In genomic region chr19:33249740-33250366, GRCh38 we compare ENCODE assay signal across 19 cellular contexts. TPM values are rescaled to one million over a fixed set of nuclear protein-coding genes. Genes with fewer than 3 reads are reported as not detected.
"Had no signal": no experiment of that assay in that cellular context is flagged by ENCODE, and none has a peak within 500 bp of the region (broad histone marks: within the 10 kb centered on the region; RNA-seq: fewer than 3 reads in every experiment).

No MANE protein-coding gene starts in this region.

- H3K27ac ChIP-seq: ascending aorta, breast epithelium, lower lobe of right lung had no signal

- H3K4me3 ChIP-seq: ascending aorta, breast epithelium had no signal

- H3K36me3 Mint-ChIP-seq: activated naive CD4-positive, alpha-beta T cell treated with anti-CD3 and anti-CD28 coated beads, Interleukin-2, amount 10 ng/mL, durations not matched to agents 7 days and 5 days had no signal

- DNase-seq: activated CD4-positive, alpha-beta T cell treated with anti-CD3 and anti-CD28 coated beads, Interleukin-2, amount 10 ng/mL, durations not matched to agents 24 days and 14 days; activated CD8-positive, alpha-beta T cell treated with anti-CD3 and anti-CD28 coated beads, Interleukin-2, amount 10 ng/mL, durations not matched to agents 7 days and 5 days; activated effector memory CD4-positive, alpha-beta T cell treated with Interleukin-2 at 50 U/mL for 16 hours; activated naive CD4-positive, alpha-beta T cell treated with anti-CD3 and anti-CD28 coated beads, Interleukin-2, amount 10 ng/mL, durations not matched to agents 7 days and 5 days; activated naive CD8-positive, alpha-beta T cell treated with anti-CD3 and anti-CD28 coated beads, Interleukin-2, amount 50 U/mL, for 24 hours; activated T-cell treated with anti-CD3 and anti-CD28 coated beads, Interleukin-2, amount 50 U/mL, for 24 hours; cerebellar nuclear complex; effector CD4-positive, alpha-beta T cell; left cardiac atrium; naive thymus-derived CD8-positive, alpha-beta T cell; stimulated activated CD8-positive, alpha-beta memory T cell treated with anti-CD3 and anti-CD28 coated beads, Interleukin-4, amount 100 ng/mL, for 48 hours; stimulated activated naive CD4-positive, alpha-beta T cell; T1000 had no signal

- H3K27me3 Mint-ChIP-seq: activated CD4-positive, alpha-beta T cell treated with anti-CD3 and anti-CD28 coated beads, Interleukin-2, amount 10 ng/mL, durations not matched to agents 24 days and 14 days; activated naive CD4-positive, alpha-beta T cell treated with anti-CD3 and anti-CD28 coated beads, Interleukin-2, amount 10 ng/mL, durations not matched to agents 7 days and 5 days; activated naive CD8-positive, alpha-beta T cell treated with anti-CD3 and anti-CD28 coated beads, Interleukin-2, amount 50 U/mL, for 24 hours had no signal

- H3K27me3 ChIP-seq: ascending aorta, breast epithelium had no signal

- H3K4me1 ChIP-seq: ascending aorta, breast epithelium had no signal

- H3K36me3 ChIP-seq: ascending aorta, breast epithelium, lower lobe of right lung had no signal

- H3K27ac Mint-ChIP-seq: activated CD4-positive, alpha-beta T cell treated with anti-CD3 and anti-CD28 coated beads, Interleukin-2, amount 10 ng/mL, durations not matched to agents 24 days and 14 days; activated CD8-positive, alpha-beta T cell treated with anti-CD3 and anti-CD28 coated beads, Interleukin-2, amount 10 ng/mL, durations not matched to agents 7 days and 5 days; activated naive CD4-positive, alpha-beta T cell treated with anti-CD3 and anti-CD28 coated beads, Interleukin-2, amount 10 ng/mL, durations not matched to agents 7 days and 5 days; activated naive CD8-positive, alpha-beta T cell treated with anti-CD3 and anti-CD28 coated beads, Interleukin-2, amount 50 U/mL, for 24 hours; activated T-cell treated with anti-CD3 and anti-CD28 coated beads, Interleukin-2, amount 50 U/mL, for 24 hours; naive thymus-derived CD8-positive, alpha-beta T cell had no signal

- H3K4me3 Mint-ChIP-seq: activated CD4-positive, alpha-beta T cell treated with anti-CD3 and anti-CD28 coated beads, Interleukin-2, amount 10 ng/mL, durations not matched to agents 24 days and 14 days; activated CD8-positive, alpha-beta T cell treated with anti-CD3 and anti-CD28 coated beads, Interleukin-2, amount 10 ng/mL, durations not matched to agents 7 days and 5 days; activated naive CD4-positive, alpha-beta T cell treated with anti-CD3 and anti-CD28 coated beads, Interleukin-2, amount 10 ng/mL, durations not matched to agents 7 days and 5 days; activated naive CD8-positive, alpha-beta T cell treated with anti-CD3 and anti-CD28 coated beads, Interleukin-2, amount 50 U/mL, for 24 hours; activated T-cell treated with anti-CD3 and anti-CD28 coated beads, Interleukin-2, amount 50 U/mL, for 24 hours; naive thymus-derived CD8-positive, alpha-beta T cell had no signal

- H3K4me1 Mint-ChIP-seq: activated CD4-positive, alpha-beta T cell treated with anti-CD3 and anti-CD28 coated beads, Interleukin-2, amount 10 ng/mL, durations not matched to agents 24 days and 14 days; activated naive CD4-positive, alpha-beta T cell treated with anti-CD3 and anti-CD28 coated beads, Interleukin-2, amount 10 ng/mL, durations not matched to agents 7 days and 5 days; activated naive CD8-positive, alpha-beta T cell treated with anti-CD3 and anti-CD28 coated beads, Interleukin-2, amount 50 U/mL, for 24 hours; naive thymus-derived CD8-positive, alpha-beta T cell had no signal

RNA-seq across cellular contexts. Expression of gene SLC7A10, which starts 24.2 kb away (rescaled TPM):
- total RNA-seq: activated CD4-positive, alpha-beta T cell treated with anti-CD3 and anti-CD28 coated beads, Interleukin-2, amount 10 ng/mL, durations not matched to agents 24 days and 14 days; activated CD8-positive, alpha-beta T cell treated with anti-CD3 and anti-CD28 coated beads, Interleukin-2, amount 10 ng/mL, durations not matched to agents 7 days and 5 days; ascending aorta; esophagus mucosa; naive thymus-derived CD8-positive, alpha-beta T cell; renal cortical epithelial cell; ureter had no signal
- polyA plus RNA-seq: naive thymus-derived CD8-positive, alpha-beta T cell had no signal

RNA-seq across cellular contexts. Expression of gene LRP3, which starts 55.7 kb away (rescaled TPM):
- total RNA-seq: activated CD8-positive, alpha-beta T cell treated with anti-CD3 and anti-CD28 coated beads, Interleukin-2, amount 10 ng/mL, durations not matched to agents 7 days and 5 days; naive thymus-derived CD8-positive, alpha-beta T cell had no signal
- polyA plus RNA-seq: naive thymus-derived CD8-positive, alpha-beta T cell had no signal
